ENCODE assay signal across 14 cellular contexts in the genomic region with DNA sequence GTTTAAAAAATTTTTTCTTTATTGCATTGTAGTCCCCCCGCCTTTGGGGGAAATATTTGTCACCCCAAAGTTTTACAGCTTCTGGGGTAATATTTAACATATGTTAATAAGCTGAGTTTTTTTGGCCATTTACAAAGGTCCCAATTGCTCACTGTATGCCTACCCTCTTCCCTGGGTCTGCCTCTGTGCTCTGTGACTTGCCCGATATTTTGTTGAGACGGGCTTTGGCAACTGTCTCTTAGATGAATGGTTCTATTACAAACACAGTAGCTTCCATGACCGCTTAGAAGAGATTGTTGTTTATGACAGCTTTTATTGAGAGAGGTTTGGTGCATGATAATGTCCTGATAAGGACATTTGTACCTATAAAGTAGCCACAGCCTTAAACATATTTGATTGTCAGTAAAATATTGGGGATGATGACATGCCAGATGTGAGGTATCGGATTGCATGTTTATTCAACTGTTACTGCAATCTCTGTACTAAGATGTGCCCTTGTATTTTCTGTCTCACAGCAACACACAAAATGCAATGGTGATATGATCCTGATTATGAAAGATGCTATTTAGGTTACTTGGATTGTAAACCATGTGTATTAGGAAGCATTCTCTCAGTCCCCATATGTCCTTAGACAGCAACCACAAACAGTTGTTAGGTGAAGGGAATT.
DNase-seq lines count a peak whose midpoint lies in the region; ATAC-seq, FAIRE-seq and TF ChIP-seq lines count a peak whose summit lies in the region.
"Had no signal": no experiment of that assay in that cellular context is flagged by ENCODE, and none has a peak within 500 bp of the region (broad histone marks: within the 10 kb centered on the region; RNA-seq: fewer than 3 reads in every experiment).

No MANE protein-coding gene starts in this region.

- H3K4me1 Mint-ChIP-seq in MCF 10A (ENCODE audit: insufficient read depth, unreplicated experiment): peaks cover 37% of the 10 kb centered on the region
- H3K4me1 Mint-ChIP-seq: activated B cell treated with CpG ODN at 0.5 μM for 24 hours had no signal

- H3K27me3 ChIP-seq in breast epithelium: no peaks in the 10 kb centered on the region

- H3K4me3 ChIP-seq in breast epithelium: no peak overlapping the region
- H3K4me3 ChIP-seq: SK-N-MC had no signal

- H3K36me3 Mint-ChIP-seq in MCF 10A (ENCODE audit: insufficient read depth, unreplicated experiment): peaks cover 36% of the 10 kb centered on the region
- H3K36me3 Mint-ChIP-seq: natural killer cell treated with Interleukin-12 subunit alpha and Interleukin-12 subunit beta and Interleukin-15 and Interleukin-18, amount 100 ng/mL, for 72 hours had no signal

- H3K27ac Mint-ChIP-seq in MCF 10A (ENCODE audit: low read depth, unreplicated experiment): peak overlapping the region; percentile 90
- H3K27ac Mint-ChIP-seq: activated B cell treated with CpG ODN at 0.5 μM for 24 hours; natural killer cell treated with Interleukin-12 subunit alpha and Interleukin-12 subunit beta and Interleukin-15 and Interleukin-18, amount 100 ng/mL, for 72 hours had no signal

- no peaks in the 10 kb centered on the region for H3K27me3 Mint-ChIP-seq in MCF 10A (ENCODE audit: insufficient read depth, unreplicated experiment)

- no peak overlapping the region for H3K27ac ChIP-seq in breast epithelium
- peak overlapping the region; percentile 36 for H3K27ac ChIP-seq in VCaP
- H3K27ac ChIP-seq: SK-N-MC had no signal

- no peaks in the 10 kb centered on the region for H3K9me3 Mint-ChIP-seq in MCF 10A (ENCODE audit: unreplicated experiment)
- H3K9me3 Mint-ChIP-seq: activated B cell treated with CpG ODN at 0.5 μM for 24 hours; natural killer cell treated with Interleukin-12 subunit alpha and Interleukin-12 subunit beta and Interleukin-15 and Interleukin-18, amount 100 ng/mL, for 72 hours had no signal

- peak; percentile 62 for DNase-seq in MCF 10A (ENCODE audit: unreplicated experiment)
- no peak for DNase-seq in breast epithelium (ENCODE audit: low spot score in 2 of 2)
- no peak for DNase-seq in left lobe of liver (ENCODE audit: low spot score)
- DNase-seq in GM12891 (ENCODE audit: insufficient read length, low spot score): no peak
- no peak for DNase-seq in activated gamma-delta T cell (lab: John Stamatoyannopoulos, UW)
- no peak for DNase-seq in GM19239 (ENCODE audit: insufficient read length, low spot score)
- DNase-seq: activated B cell treated with CpG ODN at 0.5 μM for 24 hours, amniotic stem cell, NCI-H1048 had no signal

- BruUV-seq in MCF 10A (replicated peaks; lab: Mats Ljungman, UMichigan): no TSS peak

- FAIRE-seq in GM12891 (lab: Jason Lieb, UNC) (no peak), GM19239 (lab: Jason Lieb, UNC) (no peak)
- FAIRE-seq: G401.6 had no signal

- no peaks in the 10 kb centered on the region for H3K4me1 ChIP-seq in breast epithelium

- intact Hi-C loops in MCF 10A (cut with micrococcal nuclease) (no loop called here), breast epithelium (cut with DNase I; ENCODE audit: low total_unique reads) (no loop called here)

- no peak for TF ChIP-seq POLR2A in breast epithelium (IDR thresholded peaks at IDR 0.05)
- no peak for TF ChIP-seq POLR2A in GM12891 (IDR thresholded peaks at IDR 0.05; ENCODE audit: low read depth, low read length)

- ATAC-seq in left lobe of liver: peak; percentile 39
- no peak for ATAC-seq in HG03045 (IDR thresholded peaks at IDR 0.05; ENCODE audit: unreplicated experiment)
- ATAC-seq: natural killer cell treated with Interleukin-12 subunit alpha and Interleukin-12 subunit beta and Interleukin-15 and Interleukin-18, amount 100 ng/mL, for 72 hours had no signal

- TF ChIP-seq CTCF in MCF 10A (IDR thresholded peaks at IDR 0.05; ENCODE audit: unreplicated experiment) (no peak), breast epithelium (IDR thresholded peaks at IDR 0.05) (no peak), VCaP (conservative IDR thresholded peaks at IDR 0.05) (no peak)

- no peaks in the 10 kb centered on the region for H3K36me3 ChIP-seq in breast epithelium

- POLR2A ChIA-PET in MCF 10A (lab: Yijun Ruan, JAX): interaction anchor here (0.7 to 3.9 kb wide), 4 partner anchors 11 to 100 kb away, joined by 3 to 15 read pairs (median 8); no protein-coding TSS in a partner anchor

- CTCF ChIA-PET in MCF 10A (lab: Yijun Ruan, JAX): interaction anchor here (0.5 to 1.7 kb wide), 2 partner anchors 35 to 111 kb away, joined by 3 to 4 read pairs; no protein-coding TSS in a partner anchor

- no peaks in the 10 kb centered on the region for H3K9me3 ChIP-seq in breast epithelium

- no peak overlapping the region for H3K4me3 Mint-ChIP-seq in MCF 10A (ENCODE audit: unreplicated experiment)
- H3K4me3 Mint-ChIP-seq: activated B cell treated with CpG ODN at 0.5 μM for 24 hours; natural killer cell treated with Interleukin-12 subunit alpha and Interleukin-12 subunit beta and Interleukin-15 and Interleukin-18, amount 100 ng/mL, for 72 hours had no signal

TF ChIP-seq in GM12891, 5 proteins besides CTCF, POLR2A, EP300 and RAD21:
- no peak for TF ChIP-seq SPI1 (IDR thresholded peaks at IDR 0.05; ENCODE audit: low read depth, low read length)
- no peak for TF ChIP-seq POU2F2 (IDR thresholded peaks at IDR 0.05; ENCODE audit: low read depth, low read length)
- TF ChIP-seq POLR2AphosphoS5 (IDR thresholded peaks at IDR 0.05; ENCODE audit: low read depth, low read length): no peak
- TF ChIP-seq TAF1 (IDR thresholded peaks at IDR 0.05; ENCODE audit: low read depth, low read length): no peak
- TF ChIP-seq PAX5 (IDR thresholded peaks at IDR 0.05; ENCODE audit: insufficient read depth, low read length, severe bottlenecking): no peak
